ENCODE assay signal across 8 cellular contexts in genomic region chr13:23466144-23467002, GRCh38. TPM values are rescaled to one million over a fixed set of nuclear protein-coding genes. Genes with fewer than 3 reads are reported as not detected.
A peak's percentile ranks its signal among the peaks of the same experiment; 100 is the strongest.
DNase-seq lines count a peak whose midpoint lies in the region; ATAC-seq and TF ChIP-seq lines count a peak whose summit lies in the region.

No MANE protein-coding gene starts in this region.

- peak; percentile 81 for ATAC-seq in GM21515 (IDR thresholded peaks at IDR 0.05; ENCODE audit: unreplicated experiment)

- H3K9me3 ChIP-seq in neutrophil, result no peaks in the 10 kb centered on the region
- H3K9me3 ChIP-seq in suprapubic skin, result no peaks in the 10 kb centered on the region

- TF ChIP-seq POLR2A in suprapubic skin (IDR thresholded peaks at IDR 0.05), result no peak

- no peaks in the 10 kb centered on the region for H3K27me3 ChIP-seq in neutrophil
- no peaks in the 10 kb centered on the region for H3K27me3 ChIP-seq in suprapubic skin

- 8% methylated on average over 22 of the region's 64 CpGs for WGBS in suprapubic skin

- H3K27ac ChIP-seq in neutrophil (peak overlapping the region; percentile 35), suprapubic skin (peak overlapping the region; percentile 46)

- H3K36me3 ChIP-seq in neutrophil (no peaks in the 10 kb centered on the region), suprapubic skin (no peaks in the 10 kb centered on the region)

- no peak for TF ChIP-seq CTCF in neutrophil (IDR thresholded peaks at IDR 0.05)
- TF ChIP-seq CTCF in suprapubic skin (IDR thresholded peaks at IDR 0.05), result peak; percentile 24 to 29

- peak overlapping the region; percentile 51 to 58 for H3K4me3 ChIP-seq in neutrophil (ENCODE audit: low read depth in 1 of 2, low read length in 1 of 2)
- peak overlapping the region; percentile 60 for H3K4me3 ChIP-seq in suprapubic skin

- DNase-seq in DMS114 treated with DMSO at 0.1 percent for 48 hours (lab: John Stamatoyannopoulos, UW; ENCODE audit: unreplicated experiment) (peak; percentile 19), HuH-7 (ENCODE audit: low spot score) (peak; percentile 63), SHP77 treated with DMSO at 0.1 percent for 48 hours (lab: John Stamatoyannopoulos, UW) (peak; percentile 45), foreskin melanocyte (peak; percentile 83), suprapubic skin (ENCODE audit: low spot score in 2 of 2) (peak in 1 of 2 donors; percentile 75)
- DNase-seq in activated naive CD4-positive, alpha-beta T cell (lab: John Stamatoyannopoulos, UW), result peak; percentile 5 to 53 (median 27)

- TF ChIP-seq EP300 in suprapubic skin (IDR thresholded peaks at IDR 0.05), result no peak

- H3K4me1 ChIP-seq in neutrophil (ENCODE audit: control insufficient read depth in 1 of 2, insufficient read depth in 1 of 2, low read depth in 1 of 2, low read length in 1 of 2), result peaks cover 18 to 22% of the 10 kb centered on the region in 2 experiments
- H3K4me1 ChIP-seq in suprapubic skin, result peaks cover 30% of the 10 kb centered on the region

RNA-seq across cellular contexts. Expression of gene SACS, which starts 32.9 kb away (rescaled TPM):
- 10 to 100 TPM in 3 of 4 donors, 1 to 10 TPM in 1; 6.4 to 17.9 (median 13.3) TPM for total RNA-seq in suprapubic skin
